In genomic region chr19:3060852-3061182, GRCh38 we compare ENCODE assay signal across 8 cellular contexts. TPM values are rescaled to one million over a fixed set of nuclear protein-coding genes. Genes with fewer than 3 reads are reported as not detected.
DNase-seq lines count a peak whose midpoint lies in the region; ATAC-seq and TF ChIP-seq lines count a peak whose summit lies in the region.

No MANE protein-coding gene starts in this region.

- H3K27ac ChIP-seq in cardiac muscle cell, result peak overlapping the region; percentile 71
- H3K27ac ChIP-seq in breast epithelium, result peak overlapping the region; percentile 95 to 100
- H3K27ac ChIP-seq in mesendoderm (ENCODE audit: low read depth, low read length), result no peak overlapping the region
- peak overlapping the region; percentile 97 for H3K27ac ChIP-seq in upper lobe of right lung

- peak overlapping the region; percentile 89 for H3K56ac ChIP-seq in mesendoderm (ENCODE audit: low read length)

- TF ChIP-seq POLR2A in breast epithelium (IDR thresholded peaks at IDR 0.05), result no peak

- H3K9ac ChIP-seq in mesendoderm (ENCODE audit: low read length), result peak overlapping the region; percentile 88

- intact Hi-C loops in left cardiac atrium (cut with DNase I), result no loop called here
- intact Hi-C loops in breast epithelium (cut with DNase I; ENCODE audit: low total_unique reads), result no loop called here
- intact Hi-C loops in upper lobe of right lung (cut with DNase I), result no loop called here

- H3K36me3 ChIP-seq in cardiac muscle cell, result peaks cover 14% of the 10 kb centered on the region
- no peaks in the 10 kb centered on the region for H3K36me3 ChIP-seq in breast epithelium
- peaks cover 2% of the 10 kb centered on the region for H3K36me3 ChIP-seq in mesendoderm (ENCODE audit: control insufficient read depth, insufficient read depth, low read length)
- H3K36me3 ChIP-seq in upper lobe of right lung, result peaks cover 39% of the 10 kb centered on the region

- peak overlapping the region; percentile 91 for H3K18ac ChIP-seq in mesendoderm (ENCODE audit: low read length)

- H3K23ac ChIP-seq in mesendoderm (ENCODE audit: low read length), result no peak overlapping the region

- H3K4me1 ChIP-seq in cardiac muscle cell (ENCODE audit: low read depth) (peaks cover 12% of the 10 kb centered on the region), breast epithelium (peaks cover 11 to 30% of the 10 kb centered on the region in 2 donors), mesendoderm (ENCODE audit: control insufficient read depth, low read depth, low read length) (peaks cover 2% of the 10 kb centered on the region), upper lobe of right lung (peaks cover 46% of the 10 kb centered on the region)

- DNase-seq in cardiac muscle cell (ENCODE audit: low read depth in 1 of 2, low spot score in 1 of 2) (no peak), left cardiac atrium (no peak), breast epithelium (ENCODE audit: low spot score in 2 of 2) (no peak), mesendoderm (no peak), upper lobe of right lung (no peak), NCI-H2196 treated with DMSO at 0.1 percent for 48 hours (lab: John Stamatoyannopoulos, UW; ENCODE audit: unreplicated experiment) (no peak)

- peak overlapping the region; percentile 61 for H3K4me3 ChIP-seq in cardiac muscle cell
- H3K4me3 ChIP-seq in breast epithelium, result peak overlapping the region; percentile 85 to 92 (median 90)
- H3K4me3 ChIP-seq in mesendoderm (ENCODE audit: low read length), result peak overlapping the region; percentile 16
- H3K4me3 ChIP-seq in upper lobe of right lung, result peak overlapping the region; percentile 88

- no peak overlapping the region for H4K5ac ChIP-seq in mesendoderm (ENCODE audit: low read length)

- H3K4ac ChIP-seq in mesendoderm (ENCODE audit: low read depth, low read length), result no peak overlapping the region

- peaks cover 5% of the 10 kb centered on the region for H3K79me1 ChIP-seq in mesendoderm (ENCODE audit: low read length)

- no peak for TF ChIP-seq CTCF in cardiac muscle cell (IDR thresholded peaks at IDR 0.05; ENCODE audit: low read depth, low read length)
- TF ChIP-seq CTCF in breast epithelium (IDR thresholded peaks at IDR 0.05), result no peak
- no peak for TF ChIP-seq CTCF in upper lobe of right lung (IDR thresholded peaks at IDR 0.05)

- H4K8ac ChIP-seq in mesendoderm (ENCODE audit: low read depth, low read length), result peak overlapping the region; percentile 96

- no peak overlapping the region for H2AK5ac ChIP-seq in mesendoderm (ENCODE audit: low read length)

- H3K9me3 ChIP-seq in cardiac muscle cell (ENCODE audit: low read depth) (no peaks in the 10 kb centered on the region), breast epithelium (no peaks in the 10 kb centered on the region), upper lobe of right lung (no peaks in the 10 kb centered on the region)

- ATAC-seq in left cardiac atrium, result no peak
- ATAC-seq in upper lobe of right lung, result no peak
- no peak for ATAC-seq in HG02981 (IDR thresholded peaks at IDR 0.05; ENCODE audit: unreplicated experiment)
- no peak for ATAC-seq in GM19023 (IDR thresholded peaks at IDR 0.05; ENCODE audit: unreplicated experiment)

- H2BK120ac ChIP-seq in mesendoderm (ENCODE audit: low read depth, low read length), result no peak overlapping the region

- H3K79me2 ChIP-seq in mesendoderm (ENCODE audit: control insufficient read depth, insufficient read depth, low read length), result no peaks in the 10 kb centered on the region

- no peak overlapping the region for H2BK5ac ChIP-seq in mesendoderm (ENCODE audit: low read length)

- WGBS in mesendoderm (ENCODE audit: extremely low coverage, insufficient coverage, low lambda C conversion rate), result no CpG with 5 or more reads among the region's 5 CpGs

- peak overlapping the region; percentile 2 for H3K4me2 ChIP-seq in mesendoderm (ENCODE audit: low read length)

- H3K27me3 ChIP-seq in cardiac muscle cell (no peaks in the 10 kb centered on the region), breast epithelium (no peaks in the 10 kb centered on the region), mesendoderm (ENCODE audit: insufficient read depth, low read length, poor library complexity) (no peaks in the 10 kb centered on the region), upper lobe of right lung (no peaks in the 10 kb centered on the region)

- no peak overlapping the region for H2BK15ac ChIP-seq in mesendoderm (replicated peaks; ENCODE audit: low read depth)

RNA-seq across cellular contexts. Expression of gene TLE5, which starts 1.5 kb away (rescaled TPM):
- 612 and 690 TPM in 2 replicates for total RNA-seq in cardiac muscle cell
- polyA plus RNA-seq in cardiac muscle cell, result 446 and 487 TPM in 2 replicates
- 100 to 1,000 TPM; 698 to 715 TPM for total RNA-seq in left cardiac atrium
- 100 to 1,000 TPM; 329 to 407 (median 397) TPM for total RNA-seq in breast epithelium
- polyA plus RNA-seq in mesendoderm (2013, experiment 1 of 2), result 69.9 TPM
- polyA plus RNA-seq in mesendoderm (2013, experiment 2 of 2), result 71.4 TPM
- 458 TPM for total RNA-seq in upper lobe of right lung

RNA-seq across cellular contexts. Expression of gene TLE2, which starts 31.7 kb away (rescaled TPM):
- total RNA-seq in cardiac muscle cell (71.1 and 95.9 TPM in 2 replicates), left cardiac atrium (10 to 100 TPM; 61.0 to 66.7 TPM), breast epithelium (10 to 100 TPM; 25.3 to 65.6 (median 35.1) TPM), upper lobe of right lung (58.6 TPM)
- polyA plus RNA-seq in cardiac muscle cell, result 102 and 105 TPM in 2 replicates
- 1.7 TPM for polyA plus RNA-seq in mesendoderm (2013, experiment 1 of 2)
- polyA plus RNA-seq in mesendoderm (2013, experiment 2 of 2), result 1.8 TPM

RNA-seq across cellular contexts. Expression of gene GNA11, which starts 33.3 kb away (rescaled TPM):
- total RNA-seq in cardiac muscle cell (36.5 and 47.5 TPM in 2 replicates), left cardiac atrium (10 to 100 TPM; 55.1 to 64.3 TPM), breast epithelium (10 to 100 TPM; 40.5 to 52.0 (median 42.3) TPM), upper lobe of right lung (66.3 TPM)
- polyA plus RNA-seq in cardiac muscle cell, result 60.8 and 63.3 TPM in 2 replicates
- 19.0 TPM for polyA plus RNA-seq in mesendoderm (2013, experiment 1 of 2)
- 19.6 TPM for polyA plus RNA-seq in mesendoderm (2013, experiment 2 of 2)

Comparison
In these comparisons a context has a peak if more than half of its experiments do, and no peak if none do; other contexts are left out.
1. H3K4me3 ChIP-seq: peak in every context shown above with its lines; median percentile 90 in breast epithelium; 88 in upper lobe of right lung; 61 in cardiac muscle cell; 16 in mesendoderm.